In the genomic region with DNA sequence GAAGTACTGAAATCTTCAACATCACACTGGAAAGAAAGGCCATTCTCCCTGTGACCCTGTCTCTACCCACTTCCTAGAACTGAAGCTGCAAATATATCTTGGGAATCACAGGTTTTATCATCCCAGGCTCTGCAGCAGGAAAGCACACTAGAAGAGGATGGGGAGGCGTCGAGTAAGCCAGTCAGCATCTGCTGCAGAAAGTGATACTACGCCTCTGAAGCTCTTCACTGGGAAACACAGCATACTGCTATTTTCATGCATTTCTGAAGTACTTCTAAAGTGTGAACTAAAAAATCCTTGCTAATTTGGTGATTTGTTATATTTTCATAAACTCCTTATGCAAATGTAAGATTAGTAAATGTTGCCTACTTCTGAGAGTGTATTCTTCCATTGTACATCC, we compare ENCODE assay signal across 33 cellular contexts.
"Had no signal": no experiment of that assay in that cellular context is flagged by ENCODE, and none has a peak within 500 bp of the region (broad histone marks: within the 10 kb centered on the region; RNA-seq: fewer than 3 reads in every experiment).

No MANE protein-coding gene starts in this region.

- H3K4me3 ChIP-seq: ascending aorta, cardiac muscle cell had no signal

- H3K36me3 ChIP-seq: ascending aorta, cardiac muscle cell had no signal

- H3K4me3 Mint-ChIP-seq: activated B cell treated with CpG ODN at 0.5 μM for 24 hours; activated CD4-positive, alpha-beta memory T cell treated with anti-CD3 and anti-CD28 coated beads for 36 hours; activated CD4-positive, alpha-beta T cell treated with anti-CD3 and anti-CD28 coated beads, Interleukin-2, amount 10 ng/mL, durations not matched to agents 24 days and 14 days; activated CD8-positive, alpha-beta T cell treated with anti-CD3 and anti-CD28 coated beads for 36 hours; activated naive CD4-positive, alpha-beta T cell treated with anti-CD3 and anti-CD28 coated beads for 36 hours; activated naive CD8-positive, alpha-beta T cell treated with anti-CD3 and anti-CD28 coated beads for 36 hours; activated T-cell treated with anti-CD3 and anti-CD28 coated beads, Interleukin-2, amount 50 U/mL, for 4 hours; activated T-cell treated with anti-CD3 and anti-CD28 coated beads, Interleukin-2, amount 50 U/mL, for 72 hours; activated T-helper 1 cell treated with anti-CD3 and anti-CD28 coated beads, Interleukin-12 subunit alpha, Interleukin-12 subunit beta, Interleukin-2, Interleukin-4 antibody, amounts not matched to agents 30 ng/mL and 10 ng/mL and 1 ng/mL, durations not matched to agents 14 hours and 24 hours and 36 hours; activated T-helper 17 cell treated with anti-CD3 and anti-CD28 coated beads, Interleukin-2, amount 50 U/mL, for 72 hours; brain; central memory CD8-positive, alpha-beta T cell; T-helper 1 cell treated with Interleukin-12 subunit alpha and Interleukin-12 subunit beta and Interleukin-4 antibody, amounts not matched to agents 30 μg/mL and 1 μg/mL, for 36 hours; T-helper 2 cell treated with Interferon-gamma antibody and Interleukin-4, amounts not matched to agents 5 μg/mL and 100 μg/mL, for 36 hours had no signal

- H3K27ac Mint-ChIP-seq: activated B cell treated with CpG ODN at 0.5 μM for 24 hours; activated CD4-positive, alpha-beta memory T cell treated with anti-CD3 and anti-CD28 coated beads for 36 hours; activated CD4-positive, alpha-beta T cell treated with anti-CD3 and anti-CD28 coated beads, Interleukin-2, amount 10 ng/mL, durations not matched to agents 24 days and 14 days; activated CD8-positive, alpha-beta T cell treated with anti-CD3 and anti-CD28 coated beads for 36 hours; activated naive CD4-positive, alpha-beta T cell treated with anti-CD3 and anti-CD28 coated beads for 36 hours; activated naive CD4-positive, alpha-beta T cell treated with anti-CD3 and anti-CD28 coated beads, Interleukin-2, amount 50 U/mL, for 72 hours; activated naive CD8-positive, alpha-beta T cell treated with anti-CD3 and anti-CD28 coated beads for 36 hours; activated T-cell treated with anti-CD3 and anti-CD28 coated beads, Interleukin-2, amount 50 U/mL, for 72 hours; activated T-helper 1 cell treated with anti-CD3 and anti-CD28 coated beads, Interleukin-12 subunit alpha, Interleukin-12 subunit beta, Interleukin-2, Interleukin-4 antibody, amounts not matched to agents 30 ng/mL and 10 ng/mL and 1 ng/mL, durations not matched to agents 14 hours and 24 hours and 36 hours; activated T-helper 17 cell treated with anti-CD3 and anti-CD28 coated beads, Interleukin-2, amount 50 U/mL, for 72 hours; T-helper 1 cell treated with Interleukin-12 subunit alpha and Interleukin-12 subunit beta and Interleukin-4 antibody, amounts not matched to agents 30 μg/mL and 1 μg/mL, for 36 hours; T-helper 2 cell treated with Interferon-gamma antibody and Interleukin-4, amounts not matched to agents 5 μg/mL and 100 μg/mL, for 36 hours had no signal

- ATAC-seq: activated CD8-positive, alpha-beta T cell treated with anti-CD3 and anti-CD28 coated beads for 36 hours; activated naive CD4-positive, alpha-beta T cell treated with anti-CD3 and anti-CD28 coated beads, Interleukin-2, amount 50 U/mL, for 72 hours; activated T-cell treated with anti-CD3 and anti-CD28 coated beads, Interleukin-2, amount 50 U/mL, for 4 hours; activated T-cell treated with anti-CD3 and anti-CD28 coated beads, Interleukin-2, amount 50 U/mL, for 72 hours; activated T-helper 17 cell treated with anti-CD3 and anti-CD28 coated beads, Interleukin-2, amount 50 U/mL, for 72 hours had no signal

- H3K9me3 ChIP-seq: ascending aorta had no signal

- H3K9me3 Mint-ChIP-seq: activated B cell treated with CpG ODN at 0.5 μM for 24 hours; activated CD4-positive, alpha-beta memory T cell treated with anti-CD3 and anti-CD28 coated beads for 36 hours; activated CD4-positive, alpha-beta T cell treated with anti-CD3 and anti-CD28 coated beads, Interleukin-2, amount 10 ng/mL, durations not matched to agents 24 days and 14 days; activated CD8-positive, alpha-beta T cell treated with anti-CD3 and anti-CD28 coated beads for 36 hours; activated naive CD4-positive, alpha-beta T cell treated with anti-CD3 and anti-CD28 coated beads for 36 hours; activated naive CD4-positive, alpha-beta T cell treated with anti-CD3 and anti-CD28 coated beads, Interleukin-2, amount 50 U/mL, for 72 hours; activated naive CD8-positive, alpha-beta T cell treated with anti-CD3 and anti-CD28 coated beads for 36 hours; activated T-cell treated with anti-CD3 and anti-CD28 coated beads, Interleukin-2, amount 50 U/mL, for 4 hours; activated T-cell treated with anti-CD3 and anti-CD28 coated beads, Interleukin-2, amount 50 U/mL, for 72 hours; activated T-helper 1 cell treated with anti-CD3 and anti-CD28 coated beads, Interleukin-12 subunit alpha, Interleukin-12 subunit beta, Interleukin-2, Interleukin-4 antibody, amounts not matched to agents 30 ng/mL and 10 ng/mL and 1 ng/mL, durations not matched to agents 14 hours and 24 hours and 36 hours; activated T-helper 17 cell treated with anti-CD3 and anti-CD28 coated beads, Interleukin-2, amount 50 U/mL, for 72 hours; brain; central memory CD8-positive, alpha-beta T cell; T-helper 1 cell treated with Interleukin-12 subunit alpha and Interleukin-12 subunit beta and Interleukin-4 antibody, amounts not matched to agents 30 μg/mL and 1 μg/mL, for 36 hours; T-helper 2 cell treated with Interferon-gamma antibody and Interleukin-4, amounts not matched to agents 5 μg/mL and 100 μg/mL, for 36 hours had no signal

- H3K36me3 Mint-ChIP-seq: activated CD4-positive, alpha-beta memory T cell treated with anti-CD3 and anti-CD28 coated beads for 36 hours; activated naive CD4-positive, alpha-beta T cell treated with anti-CD3 and anti-CD28 coated beads, Interleukin-2, amount 50 U/mL, for 72 hours had no signal

- DNase-seq: activated B cell treated with CpG ODN at 0.5 μM for 24 hours; activated CD4-positive, alpha-beta memory T cell treated with anti-CD3 and anti-CD28 coated beads for 36 hours; activated CD4-positive, alpha-beta T cell treated with anti-CD3 and anti-CD28 coated beads for 4 hours; activated CD4-positive, alpha-beta T cell treated with anti-CD3 and anti-CD28 coated beads, Interleukin-2, amount 10 ng/mL, durations not matched to agents 24 days and 14 days; activated CD4-positive, alpha-beta T cell treated with anti-CD3 and anti-CD28 coated beads, Interleukin-2, amount 50 U/mL, for 1 hour; activated CD4-positive, alpha-beta T cell treated with anti-CD3 and anti-CD28 coated beads, Interleukin-2, amount 50 U/mL, for 4 hours; activated CD4-positive, CD25-positive, alpha-beta regulatory T cell treated with anti-CD3 and anti-CD28 coated beads, Interleukin-2, amount 50 U/mL, for 72 hours; activated CD8-positive, alpha-beta memory T cell treated with anti-CD3 and anti-CD28 coated beads, Interleukin-2, amount 50 U/mL, for 4 hours; activated CD8-positive, alpha-beta T cell treated with anti-CD3 and anti-CD28 coated beads for 36 hours; activated effector memory CD4-positive, alpha-beta T cell treated with anti-CD3 and anti-CD28 coated beads, Interleukin-2, amount 50 U/mL, for 16 hours; activated gamma-delta T cell treated with Interleukin-2 at 50 U/mL for 16 hours; activated naive CD4-positive, alpha-beta T cell; activated naive CD4-positive, alpha-beta T cell treated with anti-CD3 and anti-CD28 coated beads for 36 hours; activated naive CD4-positive, alpha-beta T cell treated with anti-CD3 and anti-CD28 coated beads, Interleukin-2, amount 50 U/mL, for 16 hours; activated naive CD8-positive, alpha-beta T cell treated with anti-CD3 and anti-CD28 coated beads for 36 hours; activated T-cell treated with anti-CD3 and anti-CD28 coated beads for 4 hours; activated T-cell treated with anti-CD3 and anti-CD28 coated beads, Interleukin-2, amount 50 U/mL, for 1 hour; activated T-cell treated with anti-CD3 and anti-CD28 coated beads, Interleukin-2, amount 50 U/mL, for 4 hours; activated T-cell treated with anti-CD3 and anti-CD28 coated beads, Interleukin-2, amount 50 U/mL, for 72 hours; cerebellar nuclear complex; T-helper 1 cell; T-helper 2 cell; T-helper 9 cell had no signal

- H3K27me3 Mint-ChIP-seq: activated B cell treated with CpG ODN at 0.5 μM for 24 hours; activated CD4-positive, alpha-beta memory T cell treated with anti-CD3 and anti-CD28 coated beads for 36 hours; activated CD8-positive, alpha-beta T cell treated with anti-CD3 and anti-CD28 coated beads for 36 hours; activated T-helper 17 cell treated with anti-CD3 and anti-CD28 coated beads, Interleukin-2, amount 50 U/mL, for 72 hours; brain had no signal

- H3K27me3 ChIP-seq: ascending aorta, cardiac muscle cell had no signal

- H3K4me1 Mint-ChIP-seq: activated B cell treated with CpG ODN at 0.5 μM for 24 hours; activated CD4-positive, alpha-beta T cell treated with anti-CD3 and anti-CD28 coated beads, Interleukin-2, amount 10 ng/mL, durations not matched to agents 24 days and 14 days; activated T-helper 17 cell treated with anti-CD3 and anti-CD28 coated beads, Interleukin-2, amount 50 U/mL, for 72 hours; brain; central memory CD8-positive, alpha-beta T cell had no signal

- H3K27ac ChIP-seq: ascending aorta, cardiac muscle cell, VCaP had no signal
